In the genomic region with DNA sequence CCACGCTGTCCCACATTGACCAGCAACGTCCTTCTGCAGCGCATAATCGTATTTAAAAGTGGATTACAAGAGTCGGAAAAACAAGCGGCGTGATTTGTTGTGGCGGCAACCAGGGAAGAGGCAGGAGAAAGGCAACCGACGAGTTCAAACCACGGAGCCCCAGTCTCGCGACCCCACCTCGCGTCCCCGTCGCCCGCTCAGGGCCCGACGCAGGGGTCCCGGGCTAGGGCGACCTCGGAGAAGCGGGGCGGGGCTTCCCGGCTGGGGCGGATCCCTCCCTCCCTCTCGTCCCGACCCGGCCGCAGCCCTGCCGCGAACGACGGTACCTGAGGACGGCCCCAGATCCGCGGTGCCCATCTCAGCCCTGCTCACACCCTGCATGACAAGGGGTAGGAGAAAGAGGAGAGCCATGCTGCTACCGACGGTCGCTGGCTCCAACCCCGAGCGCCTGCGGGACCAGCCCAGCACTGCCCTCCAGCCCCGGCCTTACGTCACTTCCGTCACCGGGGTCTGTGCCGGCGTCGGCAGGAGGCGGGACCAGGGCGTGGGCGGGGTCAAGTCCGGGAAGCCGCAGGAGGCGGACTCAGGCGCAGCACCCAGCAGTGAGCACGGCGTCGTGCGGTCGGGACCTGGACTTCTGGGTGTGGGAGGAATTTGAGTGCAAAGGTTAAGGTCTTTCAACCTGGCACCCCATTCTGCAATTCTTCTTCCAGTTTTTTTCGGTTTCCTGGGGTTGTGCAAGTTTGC, we compare ENCODE assay signal across 8 cellular contexts. TPM values are rescaled to one million over a fixed set of nuclear protein-coding genes. Genes with fewer than 3 reads are reported as not detected.
A peak's percentile ranks its signal among the peaks of the same experiment; 100 is the strongest.
DNase-seq lines count a peak whose midpoint lies in the region; ATAC-seq and TF ChIP-seq lines count a peak whose summit lies in the region.

A gene (minus strand): TSS at position 469 of the 747 bp plus-strand sequence. CDS start 58 bp downstream, at position 411.

- H3K36me3 Mint-ChIP-seq in central memory CD8-positive, alpha-beta T cell (ENCODE audit: insufficient read depth) = peaks cover 13% of the 10 kb centered on the region
- peaks cover 0 to 3% (median 0%) of the 10 kb centered on the region in 3 donors for H3K36me3 Mint-ChIP-seq in immature natural killer cell

- H3K4me3 ChIP-seq in AG10803 (ENCODE audit: low read length) = peak within 1 kb of the TSS; percentile 88
- H3K4me3 ChIP-seq in spleen = peak within 1 kb of the TSS; percentile 58 to 83 (median 76)

- no peaks in the 10 kb centered on the region for H3K27me3 ChIP-seq in spleen (replicated peaks in 1 of 7)

- TF ChIP-seq POLR2A in spleen (IDR thresholded peaks at IDR 0.05) = peak; percentile 89 to 91 (median 91)

- H3K27ac ChIP-seq in spleen = peak within 1 kb of the TSS; percentile 96 to 100 (median 99)

- no peaks in the 10 kb centered on the region for H3K27me3 Mint-ChIP-seq in central memory CD8-positive, alpha-beta T cell
- peaks cover 6 to 13% (median 12%) of the 10 kb centered on the region in 3 donors for H3K27me3 Mint-ChIP-seq in immature natural killer cell (ENCODE audit: low read depth in 3 of 3)

- intact Hi-C loops in spleen (cut with DNase I; ENCODE audit: low total_unique reads) = no loop called here

- H3K4me1 Mint-ChIP-seq in central memory CD8-positive, alpha-beta T cell = peaks cover 62% of the 10 kb centered on the region
- peaks cover 59 to 64% of the 10 kb centered on the region in 2 donors for H3K4me1 Mint-ChIP-seq in immature natural killer cell

- H3K4me3 Mint-ChIP-seq in central memory CD8-positive, alpha-beta T cell = peak within 1 kb of the TSS; percentile 98
- peak within 1 kb of the TSS; percentile 93 to 100 (median 99) for H3K4me3 Mint-ChIP-seq in immature natural killer cell

- ATAC-seq in GM19043 (IDR thresholded peaks at IDR 0.05; ENCODE audit: low read depth, unreplicated experiment) (peak; percentile 83), HG03354 (IDR thresholded peaks at IDR 0.05; ENCODE audit: poor library complexity, severe bottlenecking, unreplicated experiment) (peak; percentile 93)
- peak; percentile 90 to 93 for ATAC-seq in activated CD4-positive, CD25-positive, alpha-beta regulatory T cell treated with anti-CD3 and anti-CD28 coated beads, Interleukin-2, amount 50 U/mL, for 24 hours
- ATAC-seq in central memory CD8-positive, alpha-beta T cell (replicated peaks; ENCODE audit: extremely low read depth, poor library complexity, severe bottlenecking) = peak; percentile 89

- no peaks in the 10 kb centered on the region for H3K9me3 Mint-ChIP-seq in central memory CD8-positive, alpha-beta T cell
- no peaks in the 10 kb centered on the region for H3K9me3 Mint-ChIP-seq in immature natural killer cell

- peak within 1 kb of the TSS; percentile 96 for H3K27ac Mint-ChIP-seq in central memory CD8-positive, alpha-beta T cell (ENCODE audit: low read depth)
- peak within 1 kb of the TSS; percentile 98 to 100 (median 99) for H3K27ac Mint-ChIP-seq in immature natural killer cell

- WGBS in spleen, 5 donors = 0 to 1% (median 0%) methylated on average over 54 to 64 of the region's 64 CpGs

- no peaks in the 10 kb centered on the region for H3K9me3 ChIP-seq in spleen

- TF ChIP-seq CTCF in AG10803 (conservative IDR thresholded peaks at IDR 0.05; ENCODE audit: low read length) (no peak), spleen (IDR thresholded peaks at IDR 0.05 in 8 of 11, conservative IDR thresholded peaks at IDR 0.05 in 3 of 11) (peak in 2 of 11 experiments; percentile 23 to 32)

- H3K36me3 ChIP-seq in spleen = peaks cover 0 to 11% (median 0%) of the 10 kb centered on the region in 6 donors

- DNase-seq in AG10803 (ENCODE audit: low read depth) = peak; percentile 85
- peak; percentile 81 for DNase-seq in NCI-H460 (ENCODE audit: extremely low read depth, low read depth)
- peak; percentile 90 to 93 for DNase-seq in central memory CD8-positive, alpha-beta T cell (ENCODE audit: low spot score in 2 of 2)
- peak; percentile 95 to 96 (median 96) for DNase-seq in immature natural killer cell
- DNase-seq in spleen = peak; percentile 100

- H3K4me1 ChIP-seq in spleen = peaks cover 50 to 92% (median 85%) of the 10 kb centered on the region in 6 donors

RNA-seq across cellular contexts. Expression of the gene that starts here (rescaled TPM):
- total RNA-seq in NCI-H460 (2014; rRNA removed; shearing (Covaris generic)) = 25.5 and 29.4 TPM in 2 replicates
- polyA plus RNA-seq in NCI-H460 (2014; cell fraction: nucleus; rRNA removed) = 23.8 and 36.7 TPM in 2 replicates
- polyA plus RNA-seq in immature natural killer cell (10 to 100 TPM; 70.4 to 79.3 (median 70.4) TPM), spleen (100 to 1,000 TPM; 119 to 150 (median 122) TPM)
- total RNA-seq in spleen = 100 to 1,000 TPM; 146 to 291 (median 232) TPM

Comparison
In these comparisons a context has a peak if more than half of its experiments do, and no peak if none do; other contexts are left out.
1. Peak in every context shown above with its lines: DNase-seq, ATAC-seq, H3K4me3 ChIP-seq and H3K27ac ChIP-seq.